9 cellular contexts compared by ENCODE assay signal in the genomic region with DNA sequence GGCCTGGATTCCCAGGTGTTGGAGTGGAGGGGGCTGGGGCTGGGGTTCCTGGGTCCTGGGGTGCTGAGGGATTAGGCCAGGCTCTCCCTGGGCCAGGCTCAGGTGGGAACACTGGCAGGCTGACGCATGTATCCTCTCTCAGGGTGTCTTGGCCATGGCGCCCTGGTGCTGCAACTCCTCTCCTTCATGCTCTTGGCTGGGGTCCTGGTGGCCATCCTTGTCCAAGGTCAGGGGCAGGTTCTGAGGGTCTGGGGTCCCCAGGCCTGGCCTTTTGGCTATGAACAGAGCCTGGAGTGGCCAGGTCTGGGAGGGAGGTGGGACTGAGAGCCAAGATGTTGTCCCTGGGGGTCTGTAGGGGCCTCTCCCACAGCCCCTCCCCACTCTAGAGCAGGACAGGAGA. TPM values are rescaled to one million over a fixed set of nuclear protein-coding genes. Genes with fewer than 3 reads are reported as not detected.
"Had no signal": no experiment of that assay in that cellular context is flagged by ENCODE, and none has a peak within 500 bp of the region (broad histone marks: within the 10 kb centered on the region; RNA-seq: fewer than 3 reads in every experiment).

No MANE protein-coding gene starts in this region.

RNA-seq across cellular contexts. Expression of a gene that starts 2.0 kb away (rescaled TPM):
- total RNA-seq: subcutaneous adipose tissue, suprapubic skin, temporal lobe, thoracic aorta, ureter, urinary bladder, vagina had no signal
- polyA plus RNA-seq: stomach, urinary bladder had no signal

RNA-seq across cellular contexts. Expression of a gene that starts 33.1 kb away (rescaled TPM):
- total RNA-seq: uterus had no signal
